ENCODE assay signal across 22 cellular contexts in genomic region chr6:138614151-138614550, GRCh38.
"Had no signal": no experiment of that assay in that cellular context is flagged by ENCODE, and none has a peak within 500 bp of the region (broad histone marks: within the 10 kb centered on the region; RNA-seq: fewer than 3 reads in every experiment).

No MANE protein-coding gene starts in this region.

- ATAC-seq: effector memory CD8-positive, alpha-beta T cell; esophagus mucosa; gastroesophageal sphincter; heart right ventricle; left cardiac atrium; left lung; left ventricle myocardium superior; lower lobe of right lung; naive thymus-derived CD4-positive, alpha-beta T cell; natural killer cell had no signal

- H3K27ac Mint-ChIP-seq: effector memory CD8-positive, alpha-beta T cell; endodermal cell; naive thymus-derived CD4-positive, alpha-beta T cell; natural killer cell had no signal

- H3K36me3 ChIP-seq: esophagus squamous epithelium, gastroesophageal sphincter, heart right ventricle, left lung, lower lobe of right lung had no signal

- H3K4me1 Mint-ChIP-seq: endodermal cell; naive thymus-derived CD4-positive, alpha-beta T cell; natural killer cell had no signal

- H3K4me3 Mint-ChIP-seq: effector memory CD8-positive, alpha-beta T cell; endodermal cell; naive thymus-derived CD4-positive, alpha-beta T cell; natural killer cell had no signal

- H3K4me1 ChIP-seq: gastroesophageal sphincter, heart right ventricle, left lung, lower lobe of right lung had no signal

- H3K36me3 Mint-ChIP-seq: naive thymus-derived CD4-positive, alpha-beta T cell; natural killer cell had no signal

- DNase-seq: effector CD8-positive, alpha-beta T cell; effector memory CD8-positive, alpha-beta T cell; endodermal cell; erythroblast; esophagus squamous epithelium; foreskin fibroblast; glutamatergic neuron; head of caudate nucleus; heart right ventricle; hippocampal formation; left cardiac atrium; left lung; left ventricle myocardium superior; lower lobe of right lung; mesendoderm; midbrain; naive thymus-derived CD4-positive, alpha-beta T cell; natural killer cell had no signal

- H3K9me3 Mint-ChIP-seq: effector memory CD8-positive, alpha-beta T cell; naive thymus-derived CD4-positive, alpha-beta T cell; natural killer cell had no signal

- H3K4me3 ChIP-seq: coronary artery, esophagus squamous epithelium, gastroesophageal sphincter, heart right ventricle, left lung, lower lobe of right lung had no signal

- H3K27me3 ChIP-seq: esophagus squamous epithelium, gastroesophageal sphincter, heart right ventricle, left lung had no signal

- H3K9me3 ChIP-seq: esophagus squamous epithelium, gastroesophageal sphincter, heart right ventricle, left lung, lower lobe of right lung had no signal

- H3K27ac ChIP-seq: coronary artery, epithelial cell of prostate, esophagus squamous epithelium, gastroesophageal sphincter, heart right ventricle, left lung, lower lobe of right lung had no signal
